ENCODE assay signal across 24 cellular contexts in genomic region chr6:22512716-22513452, GRCh38. TPM values are rescaled to one million over a fixed set of nuclear protein-coding genes. Genes with fewer than 3 reads are reported as not detected.
DNase-seq lines count a peak whose midpoint lies in the region; ATAC-seq and TF ChIP-seq lines count a peak whose summit lies in the region.
"Had no signal": no experiment of that assay in that cellular context is flagged by ENCODE, and none has a peak within 500 bp of the region (broad histone marks: within the 10 kb centered on the region; RNA-seq: fewer than 3 reads in every experiment).

No MANE protein-coding gene starts in this region.

- H3K27me3 ChIP-seq in brain microvascular endothelial cell (replicated peaks) (no peaks in the 10 kb centered on the region), mesendoderm (ENCODE audit: insufficient read depth, low read length, poor library complexity) (no peaks in the 10 kb centered on the region), Karpas-422 (ENCODE audit: low read length) (no peaks in the 10 kb centered on the region)
- H3K27me3 ChIP-seq: dorsolateral prefrontal cortex, gastrocnemius medialis, tibial nerve had no signal

- H3K9ac ChIP-seq in mesendoderm (ENCODE audit: low read length) (no peak overlapping the region), Karpas-422 (ENCODE audit: low read length) (no peak overlapping the region)
- H3K9ac ChIP-seq: parathyroid adenoma had no signal

- H2AFZ ChIP-seq in Karpas-422 (ENCODE audit: low read length): no peak overlapping the region
- H2AFZ ChIP-seq: parathyroid adenoma had no signal

- H3K9me2 ChIP-seq in Karpas-422 (replicated peaks; ENCODE audit: insufficient read depth, low read length): no peaks in the 10 kb centered on the region

- H3K27ac ChIP-seq in brain microvascular endothelial cell: no peak overlapping the region
- no peak overlapping the region for H3K27ac ChIP-seq in mesendoderm (ENCODE audit: low read depth, low read length)
- no peak overlapping the region for H3K27ac ChIP-seq in Karpas-422 (ENCODE audit: low read length)
- H3K27ac ChIP-seq: dorsolateral prefrontal cortex, gastrocnemius medialis, parathyroid adenoma, tibial nerve had no signal

- no peak overlapping the region for H3K56ac ChIP-seq in mesendoderm (ENCODE audit: low read length)

- H3K18ac ChIP-seq in mesendoderm (ENCODE audit: low read length): no peak overlapping the region

- H2BK15ac ChIP-seq in mesendoderm (replicated peaks; ENCODE audit: low read depth): no peak overlapping the region

- H3K4me1 ChIP-seq in mesendoderm (ENCODE audit: control insufficient read depth, low read depth, low read length) (no peaks in the 10 kb centered on the region), Karpas-422 (ENCODE audit: low read length) (no peaks in the 10 kb centered on the region)
- H3K4me1 ChIP-seq: gastrocnemius medialis, parathyroid adenoma, tibial nerve had no signal

- ATAC-seq in HG02938 (IDR thresholded peaks at IDR 0.05; ENCODE audit: unreplicated experiment): no peak
- ATAC-seq: CD8-positive, alpha-beta T cell; gastrocnemius medialis; naive thymus-derived CD4-positive, alpha-beta T cell; sciatic nerve; stimulated activated memory B cell treated with anti-CD40 and anti-IgM and Interleukin-4, amounts not matched to agents 10 μg/mL and 1 μg/mL and 100 μg/mL, for 72 hours had no signal

- H3K79me2 ChIP-seq in mesendoderm (ENCODE audit: control insufficient read depth, insufficient read depth, low read length) (no peaks in the 10 kb centered on the region), Karpas-422 (ENCODE audit: low read length) (no peaks in the 10 kb centered on the region)
- H3K79me2 ChIP-seq: parathyroid adenoma had no signal

- no peaks in the 10 kb centered on the region for H3K79me1 ChIP-seq in mesendoderm (ENCODE audit: low read length)

- H3K36me3 ChIP-seq in brain microvascular endothelial cell (replicated peaks) (no peaks in the 10 kb centered on the region), mesendoderm (ENCODE audit: control insufficient read depth, insufficient read depth, low read length) (no peaks in the 10 kb centered on the region), Karpas-422 (ENCODE audit: insufficient read depth, low read length) (no peaks in the 10 kb centered on the region)
- H3K36me3 ChIP-seq: gastrocnemius medialis, tibial nerve had no signal

- H4K8ac ChIP-seq in mesendoderm (ENCODE audit: low read depth, low read length): no peak overlapping the region

- no peaks in the 10 kb centered on the region for H4K20me1 ChIP-seq in Karpas-422 (ENCODE audit: insufficient read depth, low read depth, low read length)

- no peak overlapping the region for H3K23ac ChIP-seq in mesendoderm (ENCODE audit: low read length)

- no peak for TF ChIP-seq CTCF in brain microvascular endothelial cell (IDR thresholded peaks at IDR 0.05; ENCODE audit: low read depth, low read length, missing control alignments)

- H2AK5ac ChIP-seq in mesendoderm (ENCODE audit: low read length): no peak overlapping the region

- no peak overlapping the region for H3K4ac ChIP-seq in mesendoderm (ENCODE audit: low read depth, low read length)

- H3K4me2 ChIP-seq in mesendoderm (ENCODE audit: low read length) (no peak overlapping the region), Karpas-422 (ENCODE audit: low read depth, low read length, poor library complexity, severe bottlenecking) (no peak overlapping the region)

- in situ Hi-C loops in brain microvascular endothelial cell (cut with HindIII; ENCODE audit: low pct_ligation_motif_present, low sequenced_read_pairs): no loop called here

- no CpG with 5 or more reads among the region's 9 CpGs for WGBS in mesendoderm (ENCODE audit: extremely low coverage, insufficient coverage, low lambda C conversion rate)

- DNase-seq in NCI-H2171 (lab: John Stamatoyannopoulos, UW): peak; percentile 17
- DNase-seq in brain microvascular endothelial cell: peak; percentile 69
- DNase-seq in mesendoderm: no peak
- peak; percentile 16 for DNase-seq in stromal cell of bone marrow (ENCODE audit: low read depth)
- DNase-seq in Karpas-422: no peak
- no peak for DNase-seq in germinal center (ENCODE audit: low spot score)
- DNase-seq: activated CD4-positive, alpha-beta T cell treated with anti-CD3 and anti-CD28 coated beads for 48 hours; caudate nucleus; CD8-positive, alpha-beta T cell; DMS79; dorsolateral prefrontal cortex; gastrocnemius medialis; kidney glomerular epithelial cell; naive thymus-derived CD4-positive, alpha-beta T cell; NCI-H1105 treated with DMSO at 0.1 percent for 48 hours; SHP77; stimulated activated CD4-positive, alpha-beta T cell treated with anti-CD3 and anti-CD28 coated beads, Interleukin-1b, Interleukin-23, amount 100 ng/mL, for 48 hours had no signal

- peak overlapping the region; percentile 12 for H2BK120ac ChIP-seq in mesendoderm (ENCODE audit: low read depth, low read length)

- H3K4me3 ChIP-seq in brain microvascular endothelial cell (ENCODE audit: low read depth, low read length) (no peak overlapping the region), mesendoderm (ENCODE audit: low read length) (no peak overlapping the region), Karpas-422 (ENCODE audit: low read length) (no peak overlapping the region)
- H3K4me3 ChIP-seq: dorsolateral prefrontal cortex, gastrocnemius medialis, tibial nerve had no signal

- H3K9me3 ChIP-seq in Karpas-422 (ENCODE audit: low read length): no peaks in the 10 kb centered on the region
- H3K9me3 ChIP-seq: gastrocnemius medialis, tibial nerve had no signal

- no peak overlapping the region for H4K5ac ChIP-seq in mesendoderm (ENCODE audit: low read length)

- no peak overlapping the region for H2BK5ac ChIP-seq in mesendoderm (ENCODE audit: low read length)

RNA-seq across cellular contexts. Expression of gene HDGFL1, which starts 56.5 kb away (rescaled TPM):
- polyA plus RNA-seq in mesendoderm (2013, experiment 1 of 2): 0.01 TPM
- polyA plus RNA-seq in mesendoderm (2013, experiment 2 of 2): 0.01 TPM
- total RNA-seq in Karpas-422 (2014; rRNA removed; shearing (Covaris generic); ENCODE audit: low replicate concordance): not detected in 2 replicates
- total RNA-seq: activated T-helper 2 cell treated with anti-CD3 and anti-CD28 coated beads, Interferon-gamma antibody, Interleukin-2, Interleukin-4, amounts not matched to agents 10 μg/mL and 5 μg/mL and 100 μg/mL, durations not matched to agents 14 hours and 24 hours and 36 hours; CD8-positive, alpha-beta T cell; gastrocnemius medialis; H4; naive thymus-derived CD4-positive, alpha-beta T cell; sciatic nerve had no signal
- polyA plus RNA-seq: naive thymus-derived CD4-positive, alpha-beta T cell had no signal

Comparison
In these comparisons a context has a peak if more than half of its experiments do, and no peak if none do; other contexts are left out.
1. DNase-seq: peak in NCI-H2171 (single experiment), brain microvascular endothelial cell (single experiment) and stromal cell of bone marrow (single experiment); none in mesendoderm (single experiment), Karpas-422 (single experiment) and germinal center (single experiment).